ENCODE assay signal across 26 cellular contexts in genomic region chr16:48492131-48492530, GRCh38.
DNase-seq lines count a peak whose midpoint lies in the region; ATAC-seq, FAIRE-seq and TF ChIP-seq lines count a peak whose summit lies in the region.
"Had no signal": no experiment of that assay in that cellular context is flagged by ENCODE, and none has a peak within 500 bp of the region (broad histone marks: within the 10 kb centered on the region; RNA-seq: fewer than 3 reads in every experiment).

No MANE protein-coding gene starts in this region.

- no peak overlapping the region for H3K23ac ChIP-seq in IMR-90 (ENCODE audit: low read depth, low read length)

- H3K4ac ChIP-seq in IMR-90 (ENCODE audit: low read depth, low read length) = no peak overlapping the region

- H3K56ac ChIP-seq in IMR-90 (ENCODE audit: extremely low read depth, insufficient read depth, low read length) = no peak overlapping the region

- H3K9me3 ChIP-seq in IMR-90 (ENCODE audit: control insufficient read depth, insufficient read depth, low read length) = peaks cover 2% of the 10 kb centered on the region; the same call in 1 of the 2 replicates
- H3K9me3 ChIP-seq in adipocyte (ENCODE audit: control insufficient read depth, low read length) = no peaks in the 10 kb centered on the region
- no peaks in the 10 kb centered on the region for H3K9me3 ChIP-seq in pancreas

- TF ChIP-seq RAD21 in IMR-90 (IDR thresholded peaks at IDR 0.05; ENCODE audit: low read length) = no peak

- DNase-seq in IMR-90 (peak; percentile 63), adipocyte (ENCODE audit: low read depth) (peak; percentile 77), fibroblast of pulmonary artery (ENCODE audit: low read depth) (peak; percentile 90), pancreas (no peak), SHP77 treated with DMSO at 0.1 percent for 48 hours (lab: John Stamatoyannopoulos, UW) (no peak), NCI-H1105 (lab: John Stamatoyannopoulos, UW) (no peak)
- DNase-seq in activated naive CD4-positive, alpha-beta T cell treated with anti-CD3 and anti-CD28 coated beads for 36 hours = no peak
- DNase-seq: activated CD4-positive, alpha-beta T cell treated with anti-CD3 and anti-CD28 coated beads for 1 hour; activated naive CD8-positive, alpha-beta T cell treated with anti-CD3 and anti-CD28 coated beads, Interleukin-2, amount 50 U/mL, for 24 hours; AML-193; cerebellar nuclear complex; EL; H9; left colon; NCI-H1092; NCI-H2081 treated with DMSO at 0.1 percent for 48 hours; NCI-H524; stimulated activated CD4-positive, alpha-beta T cell treated with anti-CD3 and anti-CD28 coated beads, Interleukin-2, amount 100 ng/mL, for 48 hours; stomach had no signal

- no CpG with 5 or more reads among the region's 3 CpGs for WGBS in IMR-90 (ENCODE audit: extremely low coverage in 2 of 2, insufficient read length in 1 of 2), 2 experiments
- 67 to 75% methylated on average over 3 of the region's 3 CpGs for WGBS in pancreas, 2 donors

- H3K9ac ChIP-seq in IMR-90 (ENCODE audit: low read depth, low read length) (no peak overlapping the region), adipocyte (ENCODE audit: low read length) (no peak overlapping the region)

- no peaks in the 10 kb centered on the region for H3K36me3 ChIP-seq in IMR-90 (ENCODE audit: control insufficient read depth, insufficient read depth, low read length)
- no peaks in the 10 kb centered on the region for H3K36me3 ChIP-seq in adipocyte (ENCODE audit: control insufficient read depth, insufficient read depth, low read length, severe bottlenecking)
- H3K36me3 ChIP-seq in pancreas = no peaks in the 10 kb centered on the region
- H3K36me3 ChIP-seq: stomach had no signal

- dilution Hi-C loops in IMR-90 (cut with HindIII; ENCODE audit: low sequenced_read_pairs, unreplicated experiment) = no loop called here

- no peak overlapping the region for H3K4me2 ChIP-seq in IMR-90 (ENCODE audit: low read depth, low read length)

- H3K27me3 ChIP-seq in IMR-90 (ENCODE audit: control insufficient read depth, insufficient read depth, low read length) (no peaks in the 10 kb centered on the region), adipocyte (replicated peaks; ENCODE audit: control insufficient read depth, insufficient read depth, low read length) (no peaks in the 10 kb centered on the region), pancreas (no peaks in the 10 kb centered on the region)
- H3K27me3 ChIP-seq: stomach had no signal

- no TSS peak for BruUV-seq in IMR-90 (replicated peaks; lab: Mats Ljungman, UMichigan)

- no peak overlapping the region for H4K5ac ChIP-seq in IMR-90 (ENCODE audit: low read depth, low read length)

- in situ Hi-C loops in IMR-90 (cut with MboI; ENCODE audit: low sequenced_read_pairs) = no loop called here

- H2AK5ac ChIP-seq in IMR-90 (ENCODE audit: low read depth, low read length) = no peak overlapping the region

- intact Hi-C loops in IMR-90 (cut with micrococcal nuclease) = no loop called here
- intact Hi-C loops in pancreas (cut with DNase I) = no loop called here
- intact Hi-C loops in activated naive CD4-positive, alpha-beta T cell treated with anti-CD3 and anti-CD28 coated beads for 36 hours (cut with micrococcal nuclease) = no loop called here

- H3K9me1 ChIP-seq in IMR-90 (ENCODE audit: insufficient read depth, low read length) = no peaks in the 10 kb centered on the region

- H3K27ac Mint-ChIP-seq in activated naive CD4-positive, alpha-beta T cell treated with anti-CD3 and anti-CD28 coated beads for 36 hours = no peak overlapping the region
- H3K27ac Mint-ChIP-seq: activated naive CD8-positive, alpha-beta T cell treated with anti-CD3 and anti-CD28 coated beads, Interleukin-2, amount 50 U/mL, for 24 hours; activated T-helper 2 cell treated with anti-CD3 and anti-CD28 coated beads, Interferon-gamma antibody, Interleukin-2, Interleukin-4, amounts not matched to agents 10 μg/mL and 5 μg/mL and 100 μg/mL, durations not matched to agents 14 hours and 24 hours and 36 hours; H9 had no signal

- no peak for TF ChIP-seq POLR2A in IMR-90 (IDR thresholded peaks at IDR 0.05; ENCODE audit: low read depth, low read length)

- no peak overlapping the region for H2BK120ac ChIP-seq in IMR-90 (ENCODE audit: low read depth, low read length)

- TF ChIP-seq CTCF in IMR-90 (conservative IDR thresholded peaks at IDR 0.05; ENCODE audit: low read depth, low read length) = no peak
- TF ChIP-seq CTCF in fibroblast of pulmonary artery (IDR thresholded peaks at IDR 0.05; ENCODE audit: low read length, missing control alignments) = no peak
- TF ChIP-seq CTCF in pancreas (IDR thresholded peaks at IDR 0.05) = no peak

- H2AK9ac ChIP-seq in IMR-90 (replicated peaks; ENCODE audit: low read depth, low read length, poor library complexity) = no peak overlapping the region

- CTCF ChIA-PET in IMR-90 (lab: Yijun Ruan, JAX) = no interaction called here
- CTCF ChIA-PET in activated naive CD4-positive, alpha-beta T cell treated with anti-CD3 and anti-CD28 coated beads for 36 hours (lab: Charles Lee) = no interaction called here

- H3K4me3 ChIP-seq in IMR-90 (ENCODE audit: insufficient read depth, low read depth, low read length) = no peak overlapping the region
- H3K4me3 ChIP-seq in adipocyte (ENCODE audit: low read length) = peak overlapping the region; percentile 2
- no peak overlapping the region for H3K4me3 ChIP-seq in fibroblast of pulmonary artery (replicated peaks; ENCODE audit: low read depth, low read length)
- H3K4me3 ChIP-seq in pancreas = no peak overlapping the region
- H3K4me3 ChIP-seq: SK-N-MC, skin epidermis, stomach had no signal

- peaks cover 6% of the 10 kb centered on the region for H3K27me3 Mint-ChIP-seq in activated naive CD4-positive, alpha-beta T cell treated with anti-CD3 and anti-CD28 coated beads for 36 hours (ENCODE audit: low read depth)

- no peaks in the 10 kb centered on the region for H3K79me1 ChIP-seq in IMR-90 (ENCODE audit: low read depth in 1 of 2, low read length in 2 of 2)

- H3K4me1 Mint-ChIP-seq in activated naive CD4-positive, alpha-beta T cell treated with anti-CD3 and anti-CD28 coated beads for 36 hours (ENCODE audit: low read depth) = no peaks in the 10 kb centered on the region
- H3K4me1 Mint-ChIP-seq: activated naive CD8-positive, alpha-beta T cell treated with anti-CD3 and anti-CD28 coated beads, Interleukin-2, amount 50 U/mL, for 24 hours; H9 had no signal

- no peak for FAIRE-seq in pancreas (lab: Jason Lieb, UNC)
- FAIRE-seq: frontal cortex, GM18507, urothelium cell line had no signal

- no peak overlapping the region for H2BK20ac ChIP-seq in IMR-90 (ENCODE audit: low read depth, low read length)

- no peaks in the 10 kb centered on the region for H4K20me1 ChIP-seq in IMR-90 (ENCODE audit: insufficient read depth, low read length)

- H3K27ac ChIP-seq in IMR-90 (ENCODE audit: insufficient read depth, low read length) (no peak overlapping the region), pancreas (peak overlapping the region in 2 of 4 donors; percentile 5 to 17)
- H3K27ac ChIP-seq: SK-N-MC, skin epidermis had no signal

- no peak overlapping the region for H2BK15ac ChIP-seq in IMR-90 (ENCODE audit: low read depth, low read length)

- peak; percentile 32 for ATAC-seq in IMR-90 (ENCODE audit: low read depth)
- peak in 3 of 4 donors; percentile 28 to 74 (median 66) for ATAC-seq in pancreas
- ATAC-seq in GM19455 (IDR thresholded peaks at IDR 0.05; ENCODE audit: unreplicated experiment) = no peak
- ATAC-seq: activated naive CD8-positive, alpha-beta T cell treated with anti-CD3 and anti-CD28 coated beads, Interleukin-2, amount 50 U/mL, for 24 hours; left colon had no signal

- H3K4me1 ChIP-seq in IMR-90 (ENCODE audit: control insufficient read depth, insufficient read depth, low read length) = peaks cover 4% of the 10 kb centered on the region; the same call in 1 of the 2 replicates
- peaks cover 16% of the 10 kb centered on the region for H3K4me1 ChIP-seq in adipocyte (ENCODE audit: control insufficient read depth, insufficient read depth, low read length)
- H3K4me1 ChIP-seq in pancreas = no peaks in the 10 kb centered on the region

- H2AFZ ChIP-seq in IMR-90 (replicated peaks; ENCODE audit: low read length, poor library complexity) = no peak overlapping the region

- POLR2A ChIA-PET in IMR-90 (lab: Charles Lee; ENCODE audit: unreplicated experiment) = no interaction called here

- no peak overlapping the region for H2BK5ac ChIP-seq in IMR-90 (ENCODE audit: low read depth, low read length, poor library complexity, severe bottlenecking)

- H3K4me3 Mint-ChIP-seq in activated naive CD4-positive, alpha-beta T cell treated with anti-CD3 and anti-CD28 coated beads for 36 hours = no peak overlapping the region
- H3K4me3 Mint-ChIP-seq: activated naive CD8-positive, alpha-beta T cell treated with anti-CD3 and anti-CD28 coated beads, Interleukin-2, amount 50 U/mL, for 24 hours; H9 had no signal

- no peak overlapping the region for H3K18ac ChIP-seq in IMR-90 (ENCODE audit: low read depth, low read length)

- H3K9me3 Mint-ChIP-seq in activated naive CD4-positive, alpha-beta T cell treated with anti-CD3 and anti-CD28 coated beads for 36 hours = peaks cover 3% of the 10 kb centered on the region
- H3K9me3 Mint-ChIP-seq: activated T-helper 2 cell treated with anti-CD3 and anti-CD28 coated beads, Interferon-gamma antibody, Interleukin-2, Interleukin-4, amounts not matched to agents 10 μg/mL and 5 μg/mL and 100 μg/mL, durations not matched to agents 14 hours and 24 hours and 36 hours had no signal

- H3K36me3 Mint-ChIP-seq in activated naive CD4-positive, alpha-beta T cell treated with anti-CD3 and anti-CD28 coated beads for 36 hours (ENCODE audit: low read depth) = no peaks in the 10 kb centered on the region

- H3K14ac ChIP-seq in IMR-90 (replicated peaks; ENCODE audit: low read depth, low read length) = no peak overlapping the region

- H4K91ac ChIP-seq in IMR-90 (ENCODE audit: insufficient read depth, low read depth, low read length) = no peak overlapping the region

- H4K8ac ChIP-seq in IMR-90 (ENCODE audit: low read depth in 2 of 2, low read length in 2 of 2) = no peak overlapping the region

TF ChIP-seq in IMR-90, 13 proteins besides CTCF, POLR2A, EP300 and RAD21:
- TF ChIP-seq CHD1 (IDR thresholded peaks at IDR 0.05; ENCODE audit: low read depth, low read length) (no peak), FOS (IDR thresholded peaks at IDR 0.05; ENCODE audit: low read depth, low read length) (no peak), CEBPB (IDR thresholded peaks at IDR 0.05; ENCODE audit: low read depth, low read length) (peak; percentile 93), MXI1 (IDR thresholded peaks at IDR 0.05; ENCODE audit: borderline replicate concordance, low read depth, low read length) (no peak)

Comparison
In these comparisons a context has a peak if more than half of its experiments do, and no peak if none do; other contexts are left out.
1. DNase-seq: peak in IMR-90 (single experiment), adipocyte (single experiment) and fibroblast of pulmonary artery (single experiment); none in pancreas (0 of 6), SHP77 treated with DMSO at 0.1 percent for 48 hours (single experiment), activated naive CD4-positive, alpha-beta T cell treated with anti-CD3 and anti-CD28 coated beads for 36 hours (single experiment) and NCI-H1105 (single experiment).